ENCODE assay signal across 1 cellular context in the genomic region with DNA sequence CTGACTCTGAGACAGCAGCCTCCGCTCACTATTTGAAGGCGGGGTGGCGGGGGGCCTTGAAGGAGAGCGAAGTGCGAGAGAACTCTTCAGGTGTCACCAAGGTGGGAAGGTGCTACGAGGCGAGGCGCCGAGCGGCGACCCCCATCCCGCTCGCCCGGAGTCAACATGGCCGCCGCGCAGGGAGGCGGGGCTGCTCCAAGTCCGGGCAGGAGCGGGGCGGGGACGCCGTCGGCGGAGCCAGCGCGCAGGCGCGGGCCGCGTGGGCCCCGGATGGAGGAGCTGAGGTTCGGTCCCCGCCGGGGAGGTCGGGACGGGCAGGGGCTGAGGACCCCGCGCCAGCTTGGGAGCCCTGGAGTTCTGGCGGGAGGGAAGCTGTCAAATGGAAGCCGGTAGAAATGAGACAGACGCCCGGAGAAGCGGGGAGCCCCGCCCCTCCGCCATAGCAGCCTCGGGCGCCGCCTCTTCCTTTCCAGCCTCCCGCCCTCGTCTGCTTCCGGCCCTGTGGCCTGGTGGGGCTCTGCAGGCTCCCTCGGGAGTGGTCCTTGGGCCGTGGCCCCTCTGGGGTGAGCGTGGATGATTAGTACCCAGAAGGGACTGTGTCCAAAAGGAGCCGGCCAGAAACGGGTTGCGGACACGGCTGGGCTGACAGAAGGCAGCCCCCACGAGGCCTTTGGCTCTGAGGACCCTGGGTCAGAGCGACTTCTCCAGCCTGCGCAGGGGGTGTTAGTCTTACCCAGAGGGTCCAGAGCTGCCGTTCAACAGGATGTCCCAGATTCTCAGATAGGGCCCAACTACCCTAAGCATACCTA.
TF ChIP-seq lines count a peak whose summit lies in the region.

A gene (plus strand): TSS at position 245 of the 809 bp plus-strand sequence. CDS start 2,866 bp downstream, outside the sequence.

TF ChIP-seq in WTC11, 78 proteins besides CTCF, POLR2A, EP300 and RAD21 (continued from another document and continues in another):
- TF ChIP-seq, protein P1, sequence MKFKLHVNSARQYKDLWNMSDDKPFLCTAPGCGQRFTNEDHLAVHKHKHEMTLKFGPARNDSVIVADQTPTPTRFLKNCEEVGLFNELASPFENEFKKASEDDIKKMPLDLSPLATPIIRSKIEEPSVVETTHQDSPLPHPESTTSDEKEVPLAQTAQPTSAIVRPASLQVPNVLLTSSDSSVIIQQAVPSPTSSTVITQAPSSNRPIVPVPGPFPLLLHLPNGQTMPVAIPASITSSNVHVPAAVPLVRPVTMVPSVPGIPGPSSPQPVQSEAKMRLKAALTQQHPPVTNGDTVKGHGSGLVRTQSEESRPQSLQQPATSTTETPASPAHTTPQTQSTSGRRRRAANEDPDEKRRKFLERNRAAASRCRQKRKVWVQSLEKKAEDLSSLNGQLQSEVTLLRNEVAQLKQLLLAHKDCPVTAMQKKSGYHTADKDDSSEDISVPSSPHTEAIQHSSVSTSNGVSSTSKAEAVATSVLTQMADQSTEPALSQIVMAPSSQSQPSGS (CRISPR knock-in tag; IDR thresholded peaks at IDR 0.05; ENCODE audit: borderline replicate concordance, low read depth) = no peak
- TF ChIP-seq, protein P2, sequence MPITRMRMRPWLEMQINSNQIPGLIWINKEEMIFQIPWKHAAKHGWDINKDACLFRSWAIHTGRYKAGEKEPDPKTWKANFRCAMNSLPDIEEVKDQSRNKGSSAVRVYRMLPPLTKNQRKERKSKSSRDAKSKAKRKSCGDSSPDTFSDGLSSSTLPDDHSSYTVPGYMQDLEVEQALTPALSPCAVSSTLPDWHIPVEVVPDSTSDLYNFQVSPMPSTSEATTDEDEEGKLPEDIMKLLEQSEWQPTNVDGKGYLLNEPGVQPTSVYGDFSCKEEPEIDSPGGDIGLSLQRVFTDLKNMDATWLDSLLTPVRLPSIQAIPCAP (CRISPR knock-in tag; IDR thresholded peaks at IDR 0.05) = no peak
- no peak for TF ChIP-seq EMX1 (CRISPR knock-in tag; IDR thresholded peaks at IDR 0.05)
- TF ChIP-seq, protein P3, sequence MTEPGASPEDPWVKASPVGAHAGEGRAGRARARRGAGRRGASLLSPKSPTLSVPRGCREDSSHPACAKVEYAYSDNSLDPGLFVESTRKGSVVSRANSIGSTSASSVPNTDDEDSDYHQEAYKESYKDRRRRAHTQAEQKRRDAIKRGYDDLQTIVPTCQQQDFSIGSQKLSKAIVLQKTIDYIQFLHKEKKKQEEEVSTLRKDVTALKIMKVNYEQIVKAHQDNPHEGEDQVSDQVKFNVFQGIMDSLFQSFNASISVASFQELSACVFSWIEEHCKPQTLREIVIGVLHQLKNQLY (CRISPR knock-in tag; IDR thresholded peaks at IDR 0.05) = no peak
- TF ChIP-seq, protein P4, sequence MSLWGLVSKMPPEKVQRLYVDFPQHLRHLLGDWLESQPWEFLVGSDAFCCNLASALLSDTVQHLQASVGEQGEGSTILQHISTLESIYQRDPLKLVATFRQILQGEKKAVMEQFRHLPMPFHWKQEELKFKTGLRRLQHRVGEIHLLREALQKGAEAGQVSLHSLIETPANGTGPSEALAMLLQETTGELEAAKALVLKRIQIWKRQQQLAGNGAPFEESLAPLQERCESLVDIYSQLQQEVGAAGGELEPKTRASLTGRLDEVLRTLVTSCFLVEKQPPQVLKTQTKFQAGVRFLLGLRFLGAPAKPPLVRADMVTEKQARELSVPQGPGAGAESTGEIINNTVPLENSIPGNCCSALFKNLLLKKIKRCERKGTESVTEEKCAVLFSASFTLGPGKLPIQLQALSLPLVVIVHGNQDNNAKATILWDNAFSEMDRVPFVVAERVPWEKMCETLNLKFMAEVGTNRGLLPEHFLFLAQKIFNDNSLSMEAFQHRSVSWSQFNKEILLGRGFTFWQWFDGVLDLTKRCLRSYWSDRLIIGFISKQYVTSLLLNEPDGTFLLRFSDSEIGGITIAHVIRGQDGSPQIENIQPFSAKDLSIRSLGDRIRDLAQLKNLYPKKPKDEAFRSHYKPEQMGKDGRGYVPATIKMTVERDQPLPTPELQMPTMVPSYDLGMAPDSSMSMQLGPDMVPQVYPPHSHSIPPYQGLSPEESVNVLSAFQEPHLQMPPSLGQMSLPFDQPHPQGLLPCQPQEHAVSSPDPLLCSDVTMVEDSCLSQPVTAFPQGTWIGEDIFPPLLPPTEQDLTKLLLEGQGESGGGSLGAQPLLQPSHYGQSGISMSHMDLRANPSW (CRISPR knock-in tag; conservative IDR thresholded peaks at IDR 0.05; ENCODE audit: low read depth) = no peak
- TF ChIP-seq, protein P5, sequence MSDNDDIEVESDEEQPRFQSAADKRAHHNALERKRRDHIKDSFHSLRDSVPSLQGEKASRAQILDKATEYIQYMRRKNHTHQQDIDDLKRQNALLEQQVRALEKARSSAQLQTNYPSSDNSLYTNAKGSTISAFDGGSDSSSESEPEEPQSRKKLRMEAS (CRISPR knock-in tag; IDR thresholded peaks at IDR 0.05) = 0 out of 2 replicates have a peak, but pooled peaks have one; percentile 23
- TF ChIP-seq ZNF121 (CRISPR knock-in tag; IDR thresholded peaks at IDR 0.05) = no peak
- TF ChIP-seq CBFB (CRISPR knock-in tag; IDR thresholded peaks at IDR 0.05; ENCODE audit: low read depth) = no peak
- TF ChIP-seq TCF7 (CRISPR knock-in tag; IDR thresholded peaks at IDR 0.05; ENCODE audit: low read depth) = 0 out of 2 replicates have a peak, but pooled peaks have one; percentile 35
- TF ChIP-seq RELA (CRISPR knock-in tag; IDR thresholded peaks at IDR 0.05; ENCODE audit: borderline replicate concordance) = no peak
- TF ChIP-seq, protein P6, sequence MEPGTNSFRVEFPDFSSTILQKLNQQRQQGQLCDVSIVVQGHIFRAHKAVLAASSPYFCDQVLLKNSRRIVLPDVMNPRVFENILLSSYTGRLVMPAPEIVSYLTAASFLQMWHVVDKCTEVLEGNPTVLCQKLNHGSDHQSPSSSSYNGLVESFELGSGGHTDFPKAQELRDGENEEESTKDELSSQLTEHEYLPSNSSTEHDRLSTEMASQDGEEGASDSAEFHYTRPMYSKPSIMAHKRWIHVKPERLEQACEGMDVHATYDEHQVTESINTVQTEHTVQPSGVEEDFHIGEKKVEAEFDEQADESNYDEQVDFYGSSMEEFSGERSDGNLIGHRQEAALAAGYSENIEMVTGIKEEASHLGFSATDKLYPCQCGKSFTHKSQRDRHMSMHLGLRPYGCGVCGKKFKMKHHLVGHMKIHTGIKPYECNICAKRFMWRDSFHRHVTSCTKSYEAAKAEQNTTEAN (CRISPR knock-in tag; IDR thresholded peaks at IDR 0.05) = 0 out of 2 replicates have a peak, but pooled peaks have one; percentile 68
- TF ChIP-seq, protein P7, sequence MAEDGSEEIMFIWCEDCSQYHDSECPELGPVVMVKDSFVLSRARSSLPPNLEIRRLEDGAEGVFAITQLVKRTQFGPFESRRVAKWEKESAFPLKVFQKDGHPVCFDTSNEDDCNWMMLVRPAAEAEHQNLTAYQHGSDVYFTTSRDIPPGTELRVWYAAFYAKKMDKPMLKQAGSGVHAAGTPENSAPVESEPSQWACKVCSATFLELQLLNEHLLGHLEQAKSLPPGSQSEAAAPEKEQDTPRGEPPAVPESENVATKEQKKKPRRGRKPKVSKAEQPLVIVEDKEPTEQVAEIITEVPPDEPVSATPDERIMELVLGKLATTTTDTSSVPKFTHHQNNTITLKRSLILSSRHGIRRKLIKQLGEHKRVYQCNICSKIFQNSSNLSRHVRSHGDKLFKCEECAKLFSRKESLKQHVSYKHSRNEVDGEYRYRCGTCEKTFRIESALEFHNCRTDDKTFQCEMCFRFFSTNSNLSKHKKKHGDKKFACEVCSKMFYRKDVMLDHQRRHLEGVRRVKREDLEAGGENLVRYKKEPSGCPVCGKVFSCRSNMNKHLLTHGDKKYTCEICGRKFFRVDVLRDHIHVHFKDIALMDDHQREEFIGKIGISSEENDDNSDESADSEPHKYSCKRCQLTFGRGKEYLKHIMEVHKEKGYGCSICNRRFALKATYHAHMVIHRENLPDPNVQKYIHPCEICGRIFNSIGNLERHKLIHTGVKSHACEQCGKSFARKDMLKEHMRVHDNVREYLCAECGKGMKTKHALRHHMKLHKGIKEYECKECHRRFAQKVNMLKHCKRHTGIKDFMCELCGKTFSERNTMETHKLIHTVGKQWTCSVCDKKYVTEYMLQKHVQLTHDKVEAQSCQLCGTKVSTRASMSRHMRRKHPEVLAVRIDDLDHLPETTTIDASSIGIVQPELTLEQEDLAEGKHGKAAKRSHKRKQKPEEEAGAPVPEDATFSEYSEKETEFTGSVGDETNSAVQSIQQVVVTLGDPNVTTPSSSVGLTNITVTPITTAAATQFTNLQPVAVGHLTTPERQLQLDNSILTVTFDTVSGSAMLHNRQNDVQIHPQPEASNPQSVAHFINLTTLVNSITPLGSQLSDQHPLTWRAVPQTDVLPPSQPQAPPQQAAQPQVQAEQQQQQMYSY (CRISPR knock-in tag; IDR thresholded peaks at IDR 0.05) = no peak; the same call in 1 of the 2 replicates
- TF ChIP-seq, protein P8, sequence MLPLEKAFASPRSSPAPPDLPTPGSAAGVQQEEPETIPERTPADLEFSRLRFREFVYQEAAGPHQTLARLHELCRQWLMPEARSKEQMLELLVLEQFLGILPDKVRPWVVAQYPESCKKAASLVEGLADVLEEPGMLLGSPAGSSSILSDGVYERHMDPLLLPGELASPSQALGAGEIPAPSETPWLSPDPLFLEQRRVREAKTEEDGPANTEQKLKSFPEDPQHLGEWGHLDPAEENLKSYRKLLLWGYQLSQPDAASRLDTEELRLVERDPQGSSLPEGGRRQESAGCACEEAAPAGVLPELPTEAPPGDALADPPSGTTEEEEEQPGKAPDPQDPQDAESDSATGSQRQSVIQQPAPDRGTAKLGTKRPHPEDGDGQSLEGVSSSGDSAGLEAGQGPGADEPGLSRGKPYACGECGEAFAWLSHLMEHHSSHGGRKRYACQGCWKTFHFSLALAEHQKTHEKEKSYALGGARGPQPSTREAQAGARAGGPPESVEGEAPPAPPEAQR (CRISPR knock-in tag; IDR thresholded peaks at IDR 0.05) = no peak
- no peak for TF ChIP-seq KAT7 (CRISPR knock-in tag; IDR thresholded peaks at IDR 0.05; ENCODE audit: borderline replicate concordance)
- TF ChIP-seq NR1H2 (CRISPR knock-in tag; IDR thresholded peaks at IDR 0.05) = no peak
- no peak for TF ChIP-seq NFATC4 (CRISPR knock-in tag; IDR thresholded peaks at IDR 0.05)
- no peak for TF ChIP-seq OVOL2 (CRISPR knock-in tag; IDR thresholded peaks at IDR 0.05; ENCODE audit: borderline replicate concordance)
- 0 out of 2 replicates have a peak, but pooled peaks have one; percentile 3 for TF ChIP-seq CREM (CRISPR knock-in tag; IDR thresholded peaks at IDR 0.05)
- TF ChIP-seq, protein P9, sequence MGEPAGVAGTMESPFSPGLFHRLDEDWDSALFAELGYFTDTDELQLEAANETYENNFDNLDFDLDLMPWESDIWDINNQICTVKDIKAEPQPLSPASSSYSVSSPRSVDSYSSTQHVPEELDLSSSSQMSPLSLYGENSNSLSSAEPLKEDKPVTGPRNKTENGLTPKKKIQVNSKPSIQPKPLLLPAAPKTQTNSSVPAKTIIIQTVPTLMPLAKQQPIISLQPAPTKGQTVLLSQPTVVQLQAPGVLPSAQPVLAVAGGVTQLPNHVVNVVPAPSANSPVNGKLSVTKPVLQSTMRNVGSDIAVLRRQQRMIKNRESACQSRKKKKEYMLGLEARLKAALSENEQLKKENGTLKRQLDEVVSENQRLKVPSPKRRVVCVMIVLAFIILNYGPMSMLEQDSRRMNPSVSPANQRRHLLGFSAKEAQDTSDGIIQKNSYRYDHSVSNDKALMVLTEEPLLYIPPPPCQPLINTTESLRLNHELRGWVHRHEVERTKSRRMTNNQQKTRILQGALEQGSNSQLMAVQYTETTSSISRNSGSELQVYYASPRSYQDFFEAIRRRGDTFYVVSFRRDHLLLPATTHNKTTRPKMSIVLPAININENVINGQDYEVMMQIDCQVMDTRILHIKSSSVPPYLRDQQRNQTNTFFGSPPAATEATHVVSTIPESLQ (CRISPR knock-in tag; IDR thresholded peaks at IDR 0.05) = no peak
- TF ChIP-seq ELF4 (CRISPR knock-in tag; IDR thresholded peaks at IDR 0.05; ENCODE audit: low read depth) = no peak
- no peak for TF ChIP-seq CREB1 (CRISPR knock-in tag; IDR thresholded peaks at IDR 0.05)
- TF ChIP-seq, protein P10, sequence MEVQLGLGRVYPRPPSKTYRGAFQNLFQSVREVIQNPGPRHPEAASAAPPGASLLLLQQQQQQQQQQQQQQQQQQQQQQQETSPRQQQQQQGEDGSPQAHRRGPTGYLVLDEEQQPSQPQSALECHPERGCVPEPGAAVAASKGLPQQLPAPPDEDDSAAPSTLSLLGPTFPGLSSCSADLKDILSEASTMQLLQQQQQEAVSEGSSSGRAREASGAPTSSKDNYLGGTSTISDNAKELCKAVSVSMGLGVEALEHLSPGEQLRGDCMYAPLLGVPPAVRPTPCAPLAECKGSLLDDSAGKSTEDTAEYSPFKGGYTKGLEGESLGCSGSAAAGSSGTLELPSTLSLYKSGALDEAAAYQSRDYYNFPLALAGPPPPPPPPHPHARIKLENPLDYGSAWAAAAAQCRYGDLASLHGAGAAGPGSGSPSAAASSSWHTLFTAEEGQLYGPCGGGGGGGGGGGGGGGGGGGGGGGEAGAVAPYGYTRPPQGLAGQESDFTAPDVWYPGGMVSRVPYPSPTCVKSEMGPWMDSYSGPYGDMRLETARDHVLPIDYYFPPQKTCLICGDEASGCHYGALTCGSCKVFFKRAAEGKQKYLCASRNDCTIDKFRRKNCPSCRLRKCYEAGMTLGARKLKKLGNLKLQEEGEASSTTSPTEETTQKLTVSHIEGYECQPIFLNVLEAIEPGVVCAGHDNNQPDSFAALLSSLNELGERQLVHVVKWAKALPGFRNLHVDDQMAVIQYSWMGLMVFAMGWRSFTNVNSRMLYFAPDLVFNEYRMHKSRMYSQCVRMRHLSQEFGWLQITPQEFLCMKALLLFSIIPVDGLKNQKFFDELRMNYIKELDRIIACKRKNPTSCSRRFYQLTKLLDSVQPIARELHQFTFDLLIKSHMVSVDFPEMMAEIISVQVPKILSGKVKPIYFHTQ (CRISPR knock-in tag; IDR thresholded peaks at IDR 0.05) = no peak
- no peak for TF ChIP-seq IRF2 (CRISPR knock-in tag; IDR thresholded peaks at IDR 0.05; ENCODE audit: borderline replicate concordance, low read depth)
- 0 out of 2 replicates have a peak, but pooled peaks have one; percentile 30 for TF ChIP-seq ZNF416 (CRISPR knock-in tag; IDR thresholded peaks at IDR 0.05)
- TF ChIP-seq, protein P11, sequence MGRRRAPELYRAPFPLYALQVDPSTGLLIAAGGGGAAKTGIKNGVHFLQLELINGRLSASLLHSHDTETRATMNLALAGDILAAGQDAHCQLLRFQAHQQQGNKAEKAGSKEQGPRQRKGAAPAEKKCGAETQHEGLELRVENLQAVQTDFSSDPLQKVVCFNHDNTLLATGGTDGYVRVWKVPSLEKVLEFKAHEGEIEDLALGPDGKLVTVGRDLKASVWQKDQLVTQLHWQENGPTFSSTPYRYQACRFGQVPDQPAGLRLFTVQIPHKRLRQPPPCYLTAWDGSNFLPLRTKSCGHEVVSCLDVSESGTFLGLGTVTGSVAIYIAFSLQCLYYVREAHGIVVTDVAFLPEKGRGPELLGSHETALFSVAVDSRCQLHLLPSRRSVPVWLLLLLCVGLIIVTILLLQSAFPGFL (CRISPR knock-in tag; IDR thresholded peaks at IDR 0.05; ENCODE audit: borderline replicate concordance) = no peak
- no peak for TF ChIP-seq ZBTB21 (CRISPR knock-in tag; IDR thresholded peaks at IDR 0.05; ENCODE audit: borderline replicate concordance)
- TF ChIP-seq, protein P12, sequence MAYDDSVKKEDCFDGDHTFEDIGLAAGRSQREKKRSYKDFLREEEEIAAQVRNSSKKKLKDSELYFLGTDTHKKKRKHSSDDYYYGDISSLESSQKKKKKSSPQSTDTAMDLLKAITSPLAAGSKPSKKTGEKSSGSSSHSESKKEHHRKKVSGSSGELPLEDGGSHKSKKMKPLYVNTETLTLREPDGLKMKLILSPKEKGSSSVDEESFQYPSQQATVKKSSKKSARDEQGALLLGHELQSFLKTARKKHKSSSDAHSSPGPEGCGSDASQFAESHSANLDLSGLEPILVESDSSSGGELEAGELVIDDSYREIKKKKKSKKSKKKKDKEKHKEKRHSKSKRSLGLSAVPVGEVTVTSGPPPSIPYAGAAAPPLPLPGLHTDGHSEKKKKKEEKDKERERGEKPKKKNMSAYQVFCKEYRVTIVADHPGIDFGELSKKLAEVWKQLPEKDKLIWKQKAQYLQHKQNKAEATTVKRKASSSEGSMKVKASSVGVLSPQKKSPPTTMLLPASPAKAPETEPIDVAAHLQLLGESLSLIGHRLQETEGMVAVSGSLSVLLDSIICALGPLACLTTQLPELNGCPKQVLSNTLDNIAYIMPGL (CRISPR knock-in tag; IDR thresholded peaks at IDR 0.05) = 0 out of 2 replicates have a peak, but pooled peaks have one; percentile 51
